21 cellular contexts compared by ENCODE assay signal in genomic region chr11:36345535-36346141, GRCh38. TPM values are rescaled to one million over a fixed set of nuclear protein-coding genes. Genes with fewer than 3 reads are reported as not detected.
DNase-seq lines count a peak whose midpoint lies in the region; ATAC-seq and TF ChIP-seq lines count a peak whose summit lies in the region.
"Had no signal": no experiment of that assay in that cellular context is flagged by ENCODE, and none has a peak within 500 bp of the region (broad histone marks: within the 10 kb centered on the region; RNA-seq: fewer than 3 reads in every experiment).

No MANE protein-coding gene starts in this region.

- no peaks in the 10 kb centered on the region for H3K9me3 Mint-ChIP-seq in activated CD4-positive, alpha-beta T cell treated with anti-CD3 and anti-CD28 coated beads, Interleukin-2, amount 10 ng/mL, durations not matched to agents 24 days and 14 days
- no peaks in the 10 kb centered on the region for H3K9me3 Mint-ChIP-seq in endothelial cell (ENCODE audit: unreplicated experiment)
- H3K9me3 Mint-ChIP-seq: CD4-positive, alpha-beta T cell had no signal

- no peaks in the 10 kb centered on the region for H3K27me3 ChIP-seq in upper lobe of right lung
- H3K27me3 ChIP-seq: BLaER1 treated with 17β-estradiol and CSF1 and Interleukin-3, amounts not matched to agents 10 nM and 100 nM had no signal

- H3K36me3 ChIP-seq in mucosa of descending colon (ENCODE audit: low read depth) (no peaks in the 10 kb centered on the region), upper lobe of right lung (no peaks in the 10 kb centered on the region)
- H3K36me3 ChIP-seq: BLaER1 treated with 17β-estradiol and CSF1 and Interleukin-3, amounts not matched to agents 10 nM and 100 nM had no signal

- H3K36me3 Mint-ChIP-seq in activated CD4-positive, alpha-beta T cell treated with anti-CD3 and anti-CD28 coated beads, Interleukin-2, amount 10 ng/mL, durations not matched to agents 24 days and 14 days (ENCODE audit: low read depth), result no peaks in the 10 kb centered on the region
- H3K36me3 Mint-ChIP-seq in endothelial cell (ENCODE audit: low read depth, unreplicated experiment), result no peaks in the 10 kb centered on the region

- intact Hi-C loops in activated CD4-positive, alpha-beta T cell treated with anti-CD3 and anti-CD28 coated beads, Interleukin-2, amount 10 ng/mL, durations not matched to agents 24 days and 14 days (cut with micrococcal nuclease), result no loop called here
- intact Hi-C loops in mucosa of descending colon (cut with DNase I, micrococcal nuclease) (no loop called here), upper lobe of right lung (cut with DNase I) (no loop called here)

- H3K4me3 ChIP-seq in mucosa of descending colon, result no peak overlapping the region
- H3K4me3 ChIP-seq in upper lobe of right lung, result no peak overlapping the region
- H3K4me3 ChIP-seq: BLaER1 treated with 17β-estradiol and CSF1 and Interleukin-3, amounts not matched to agents 10 nM and 100 nM had no signal

- H3K9me3 ChIP-seq in mucosa of descending colon, result no peaks in the 10 kb centered on the region
- no peaks in the 10 kb centered on the region for H3K9me3 ChIP-seq in upper lobe of right lung
- H3K9me3 ChIP-seq: BLaER1 treated with 17β-estradiol and CSF1 and Interleukin-3, amounts not matched to agents 10 nM and 100 nM had no signal

- peaks cover 27% of the 10 kb centered on the region for H3K4me1 Mint-ChIP-seq in activated CD4-positive, alpha-beta T cell treated with anti-CD3 and anti-CD28 coated beads, Interleukin-2, amount 10 ng/mL, durations not matched to agents 24 days and 14 days
- H3K4me1 Mint-ChIP-seq in endothelial cell (ENCODE audit: unreplicated experiment), result peaks cover 50% of the 10 kb centered on the region

- no peak overlapping the region for H3K27ac ChIP-seq in upper lobe of right lung
- H3K27ac ChIP-seq: BLaER1 treated with 17β-estradiol and CSF1 and Interleukin-3, amounts not matched to agents 10 nM and 100 nM had no signal

- peak; percentile 54 for DNase-seq in activated CD4-positive, alpha-beta T cell treated with anti-CD3 and anti-CD28 coated beads, Interleukin-2, amount 10 ng/mL, durations not matched to agents 24 days and 14 days
- no peak for DNase-seq in activated CD4-positive, alpha-beta T cell treated with anti-CD3 and anti-CD28 coated beads, Interleukin-2, amount 50 U/mL, for 48 hours
- DNase-seq in endothelial cell (ENCODE audit: low spot score), result no peak
- peak in 2 of 3 donors; percentile 58 to 60 for DNase-seq in mucosa of descending colon
- no peak for DNase-seq in upper lobe of right lung
- no peak for DNase-seq in EL
- DNase-seq: CD4-positive, alpha-beta T cell; GOT3; HCEC 1CT; NCI-H1048; NCI-H1694; NCI-H2081; NCI-H446; NCI-H524 treated with DMSO at 0.1 percent for 48 hours; NCI-H82; SHP77 treated with DMSO at 0.1 percent for 48 hours had no signal

- H3K27ac Mint-ChIP-seq in activated CD4-positive, alpha-beta T cell treated with anti-CD3 and anti-CD28 coated beads, Interleukin-2, amount 10 ng/mL, durations not matched to agents 24 days and 14 days, result no peak overlapping the region
- peak overlapping the region; percentile 52 for H3K27ac Mint-ChIP-seq in endothelial cell (ENCODE audit: unreplicated experiment)
- H3K27ac Mint-ChIP-seq: CD4-positive, alpha-beta T cell had no signal

- no peak for TF ChIP-seq CTCF in endothelial cell (IDR thresholded peaks at IDR 0.05; ENCODE audit: unreplicated experiment)
- TF ChIP-seq CTCF in mucosa of descending colon (IDR thresholded peaks at IDR 0.05), result no peak
- TF ChIP-seq CTCF in upper lobe of right lung (IDR thresholded peaks at IDR 0.05), result no peak

- H3K4me1 ChIP-seq in mucosa of descending colon (ENCODE audit: low read depth) (peaks cover 7% of the 10 kb centered on the region), upper lobe of right lung (no peaks in the 10 kb centered on the region)

- H3K4me3 Mint-ChIP-seq in activated CD4-positive, alpha-beta T cell treated with anti-CD3 and anti-CD28 coated beads, Interleukin-2, amount 10 ng/mL, durations not matched to agents 24 days and 14 days, result no peak overlapping the region
- H3K4me3 Mint-ChIP-seq in endothelial cell (ENCODE audit: unreplicated experiment), result no peak overlapping the region
- H3K4me3 Mint-ChIP-seq: CD4-positive, alpha-beta T cell had no signal

- ATAC-seq in mucosa of descending colon (peak; percentile 73), upper lobe of right lung (peak; percentile 48), HG03280 (IDR thresholded peaks at IDR 0.05; ENCODE audit: unreplicated experiment) (no peak), GM18861 (IDR thresholded peaks at IDR 0.05; ENCODE audit: unreplicated experiment) (no peak)
- ATAC-seq: Panc1 had no signal

- peaks cover 22% of the 10 kb centered on the region for H3K27me3 Mint-ChIP-seq in activated CD4-positive, alpha-beta T cell treated with anti-CD3 and anti-CD28 coated beads, Interleukin-2, amount 10 ng/mL, durations not matched to agents 24 days and 14 days
- peaks cover 7% of the 10 kb centered on the region for H3K27me3 Mint-ChIP-seq in endothelial cell (ENCODE audit: unreplicated experiment)

RNA-seq across cellular contexts. Expression of gene PRR5L, which starts 49.5 kb away (rescaled TPM):
- total RNA-seq in activated CD4-positive, alpha-beta T cell treated with anti-CD3 and anti-CD28 coated beads, Interleukin-2, amount 10 ng/mL, durations not matched to agents 24 days and 14 days, result 52.3 and 54.5 TPM in 2 replicates
- 122 TPM for total RNA-seq in endothelial cell (ENCODE audit: unreplicated experiment)
- total RNA-seq in mucosa of descending colon, result 100 to 1,000 TPM; 138 to 250 (median 203) TPM
- 24.5 TPM for total RNA-seq in upper lobe of right lung
- total RNA-seq: G401 had no signal

RNA-seq across cellular contexts. Expression of gene COMMD9, which starts 56.4 kb away (rescaled TPM):
- 39.0 and 42.3 TPM in 2 replicates for total RNA-seq in activated CD4-positive, alpha-beta T cell treated with anti-CD3 and anti-CD28 coated beads, Interleukin-2, amount 10 ng/mL, durations not matched to agents 24 days and 14 days
- 66.1 TPM for total RNA-seq in endothelial cell (ENCODE audit: unreplicated experiment)
- total RNA-seq in mucosa of descending colon, result 10 to 100 TPM; 35.4 to 64.0 (median 40.8) TPM
- 74.5 TPM for total RNA-seq in upper lobe of right lung

Comparison
In these comparisons a context has a peak if more than half of its experiments do, and no peak if none do; other contexts are left out.
1. DNase-seq: peak in activated CD4-positive, alpha-beta T cell treated with anti-CD3 and anti-CD28 coated beads, Interleukin-2, amount 10 ng/mL, durations not matched to agents 24 days and 14 days (single experiment) and mucosa of descending colon (2 of 3); none in activated CD4-positive, alpha-beta T cell treated with anti-CD3 and anti-CD28 coated beads, Interleukin-2, amount 50 U/mL, for 48 hours (0 of 2), endothelial cell (single experiment), upper lobe of right lung (single experiment) and EL (single experiment).
2. ATAC-seq: peak in mucosa of descending colon (single experiment) and upper lobe of right lung (single experiment); none in HG03280 (single experiment) and GM18861 (single experiment).